23 cellular contexts compared by ENCODE assay signal in the genomic region with DNA sequence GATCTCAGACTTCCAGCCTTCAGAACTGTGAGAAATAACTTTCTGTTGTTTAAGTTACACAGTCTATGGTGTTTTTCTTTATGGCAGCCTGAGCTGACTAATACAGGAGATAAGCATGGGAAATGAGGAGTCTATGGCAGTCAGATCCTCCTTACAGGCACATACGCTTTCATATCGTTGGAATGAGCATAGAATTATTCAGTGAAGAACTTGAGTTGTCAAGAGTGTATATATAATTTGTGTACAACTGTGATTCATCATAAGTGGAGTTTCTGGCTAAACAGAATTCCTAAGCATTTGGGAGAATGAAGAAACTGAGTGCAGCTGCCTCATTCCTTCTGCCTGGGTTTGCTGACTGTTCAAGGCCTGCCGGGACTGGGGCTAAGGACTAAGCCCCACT.
DNase-seq lines count a peak whose midpoint lies in the region; ATAC-seq and TF ChIP-seq lines count a peak whose summit lies in the region.
"Had no signal": no experiment of that assay in that cellular context is flagged by ENCODE, and none has a peak within 500 bp of the region (broad histone marks: within the 10 kb centered on the region; RNA-seq: fewer than 3 reads in every experiment).

No MANE protein-coding gene starts in this region.

- no peaks in the 10 kb centered on the region for H3K27me3 ChIP-seq in mesenchymal stem cell (ENCODE audit: control insufficient read depth in 1 of 2, insufficient read depth in 1 of 2, low read length in 2 of 2)

- no peaks in the 10 kb centered on the region for H3K36me3 Mint-ChIP-seq in activated CD4-positive, alpha-beta memory T cell treated with anti-CD3 and anti-CD28 coated beads, Interleukin-2, amount 10 ng/mL, durations not matched to agents 7 days and 5 days (ENCODE audit: low read depth)
- H3K36me3 Mint-ChIP-seq: CD4-positive, CD25-positive, alpha-beta regulatory T cell had no signal

- peak; percentile 71 for ATAC-seq in esophagus mucosa
- no peak for ATAC-seq in GM18498 (IDR thresholded peaks at IDR 0.05; ENCODE audit: unreplicated experiment)

- H3K27ac Mint-ChIP-seq in activated CD4-positive, alpha-beta memory T cell treated with anti-CD3 and anti-CD28 coated beads, Interleukin-2, amount 10 ng/mL, durations not matched to agents 7 days and 5 days, result no peak overlapping the region
- H3K27ac Mint-ChIP-seq: CD4-positive, CD25-positive, alpha-beta regulatory T cell had no signal

- no peak overlapping the region for H3K9ac ChIP-seq in mesenchymal stem cell (ENCODE audit: low read length)
- H3K9ac ChIP-seq: KMS-11 had no signal

- no peak overlapping the region for H2BK5ac ChIP-seq in mesenchymal stem cell (ENCODE audit: low read depth, low read length, poor library complexity, severe bottlenecking)

- no peaks in the 10 kb centered on the region for H3K4me1 Mint-ChIP-seq in activated CD4-positive, alpha-beta memory T cell treated with anti-CD3 and anti-CD28 coated beads, Interleukin-2, amount 10 ng/mL, durations not matched to agents 7 days and 5 days
- H3K4me1 Mint-ChIP-seq: CD4-positive, CD25-positive, alpha-beta regulatory T cell had no signal

- H4K91ac ChIP-seq in mesenchymal stem cell (ENCODE audit: low read length), result no peak overlapping the region

- H3K9me3 ChIP-seq in mesenchymal stem cell (ENCODE audit: control insufficient read depth, low read length), result no peaks in the 10 kb centered on the region
- H3K9me3 ChIP-seq: Caco-2 had no signal

- H4K8ac ChIP-seq in mesenchymal stem cell (ENCODE audit: low read length), result no peak overlapping the region

- no peak overlapping the region for H3K4me2 ChIP-seq in mesenchymal stem cell (ENCODE audit: low read length, poor library complexity, severe bottlenecking)
- H3K4me2 ChIP-seq: KMS-11 had no signal

- POLR2A ChIA-PET in activated CD4-positive, alpha-beta memory T cell treated with anti-CD3 and anti-CD28 coated beads, Interleukin-2, amount 10 ng/mL, durations not matched to agents 7 days and 5 days (lab: Charles Lee), result no interaction called here

- no peak for TF ChIP-seq CTCF in GM13976 (IDR thresholded peaks at IDR 0.05; ENCODE audit: borderline replicate concordance, control extremely low read depth, extremely low read depth, insufficient read depth, missing control alignments)

- H2AFZ ChIP-seq in mesenchymal stem cell (ENCODE audit: low read depth, low read length), result no peak overlapping the region

- no peaks in the 10 kb centered on the region for H3K4me1 ChIP-seq in mesenchymal stem cell (ENCODE audit: control insufficient read depth, insufficient read depth, low read depth, low read length)
- H3K4me1 ChIP-seq: Caco-2 had no signal

- no peak overlapping the region for H3K14ac ChIP-seq in mesenchymal stem cell (ENCODE audit: low read length in 2 of 2)

- no peak overlapping the region for H3K27ac ChIP-seq in mesenchymal stem cell (ENCODE audit: low read length, poor library complexity, severe bottlenecking)
- H3K27ac ChIP-seq: KMS-11 had no signal

- no peaks in the 10 kb centered on the region for H3K79me1 ChIP-seq in mesenchymal stem cell (replicated peaks; ENCODE audit: low read length, poor library complexity, severe bottlenecking)

- H2AK5ac ChIP-seq in mesenchymal stem cell (ENCODE audit: low read length, severe bottlenecking), result no peak overlapping the region

- no peak overlapping the region for H3K18ac ChIP-seq in mesenchymal stem cell (ENCODE audit: low read depth in 1 of 2, low read length in 2 of 2)

- H3K4ac ChIP-seq in mesenchymal stem cell (ENCODE audit: low read depth in 1 of 2, low read length in 2 of 2), result no peak overlapping the region

- H3K36me3 ChIP-seq in mesenchymal stem cell (ENCODE audit: control insufficient read depth in 1 of 2, insufficient read depth in 2 of 2, low read depth in 1 of 2, low read length in 2 of 2), result no peaks in the 10 kb centered on the region

- no peak overlapping the region for H3K4me3 Mint-ChIP-seq in activated CD4-positive, alpha-beta memory T cell treated with anti-CD3 and anti-CD28 coated beads, Interleukin-2, amount 10 ng/mL, durations not matched to agents 7 days and 5 days
- H3K4me3 Mint-ChIP-seq: CD4-positive, CD25-positive, alpha-beta regulatory T cell had no signal

- H3K27me3 Mint-ChIP-seq in activated CD4-positive, alpha-beta memory T cell treated with anti-CD3 and anti-CD28 coated beads, Interleukin-2, amount 10 ng/mL, durations not matched to agents 7 days and 5 days, result no peaks in the 10 kb centered on the region
- H3K27me3 Mint-ChIP-seq: CD4-positive, CD25-positive, alpha-beta regulatory T cell had no signal

- no peak overlapping the region for H2BK12ac ChIP-seq in mesenchymal stem cell (ENCODE audit: low read length in 2 of 2)

- DNase-seq in AG08395 (ENCODE audit: low spot score) (peak; percentile 49), LHCN-M2 (ENCODE audit: low read depth) (peak; percentile 3), mesenchymal stem cell (peak; percentile 90), ACHN (no peak), GM13976 (ENCODE audit: low spot score) (no peak)
- no peak for DNase-seq in activated CD4-positive, alpha-beta memory T cell treated with anti-CD3 and anti-CD28 coated beads, Interleukin-2, amount 10 ng/mL, durations not matched to agents 7 days and 5 days
- DNase-seq: 8988T; Caco-2; CD4-positive, CD25-positive, alpha-beta regulatory T cell; DMS 273 treated with DMSO at 0.1 percent for 48 hours; DMS79 treated with DMSO at 0.1 percent for 48 hours; IMR-90; MV-4-11; NCI-H1105 treated with DMSO at 0.1 percent for 48 hours; NCI-H1694; NCI-H2081 treated with DMSO at 0.1 percent for 48 hours; NCI-H2171 treated with DMSO at 0.1 percent for 48 hours; NCI-H446; NCI-H526; Right ventricle myocardium superior had no signal

- no peak overlapping the region for H3K23ac ChIP-seq in mesenchymal stem cell (ENCODE audit: low read length in 2 of 2)

- H2BK120ac ChIP-seq in mesenchymal stem cell (ENCODE audit: low read depth, low read length), result no peak overlapping the region

- no peak overlapping the region for H3K4me3 ChIP-seq in mesenchymal stem cell (ENCODE audit: insufficient read depth in 1 of 2, low read depth in 1 of 2, low read length in 2 of 2)

- 39% methylated on average over 3 of the region's 3 CpGs for WGBS in mesenchymal stem cell

- no peaks in the 10 kb centered on the region for H3K9me3 Mint-ChIP-seq in activated CD4-positive, alpha-beta memory T cell treated with anti-CD3 and anti-CD28 coated beads, Interleukin-2, amount 10 ng/mL, durations not matched to agents 7 days and 5 days

- H2BK15ac ChIP-seq in mesenchymal stem cell (ENCODE audit: low read depth, poor library complexity, severe bottlenecking), result no peak overlapping the region

- CTCF ChIA-PET in activated CD4-positive, alpha-beta memory T cell treated with anti-CD3 and anti-CD28 coated beads, Interleukin-2, amount 10 ng/mL, durations not matched to agents 7 days and 5 days (lab: Charles Lee), result no interaction called here

- in situ Hi-C loops in ACHN (cut with HindIII; ENCODE audit: low pct_ligation_motif_present, low pct_unique_long_range_greater_than_20kb, low sequenced_read_pairs) (no loop called here), GM13976 (cut with MboI; ENCODE audit: low sequenced_read_pairs, unreplicated experiment) (no loop called here)

Comparison
In these comparisons a context has a peak if more than half of its experiments do, and no peak if none do; other contexts are left out.
1. DNase-seq: peak in AG08395 (single experiment), LHCN-M2 (single experiment) and mesenchymal stem cell (single experiment); none in ACHN (single experiment), activated CD4-positive, alpha-beta memory T cell treated with anti-CD3 and anti-CD28 coated beads, Interleukin-2, amount 10 ng/mL, durations not matched to agents 7 days and 5 days (single experiment) and GM13976 (single experiment).